In genomic region chr15:88272421-88272820, GRCh38 we compare ENCODE assay signal across 6 cellular contexts. TPM values are rescaled to one million over a fixed set of nuclear protein-coding genes. Genes with fewer than 3 reads are reported as not detected.
"Had no signal": no experiment of that assay in that cellular context is flagged by ENCODE, and none has a peak within 500 bp of the region (broad histone marks: within the 10 kb centered on the region; RNA-seq: fewer than 3 reads in every experiment).

No MANE protein-coding gene starts in this region.

- ATAC-seq: GM23338, K562 had no signal

- H3K4me2 ChIP-seq: GM23338 had no signal

- H3K4me3 ChIP-seq: GM23338, K562 had no signal

- DNase-seq: H9, HCEC 1CT, IMR-90 had no signal

RNA-seq across cellular contexts. Expression of gene NTRK3, which starts 15.9 kb away (rescaled TPM):
- total RNA-seq: HT-29 had no signal
